10 cellular contexts compared by ENCODE assay signal in the genomic region with DNA sequence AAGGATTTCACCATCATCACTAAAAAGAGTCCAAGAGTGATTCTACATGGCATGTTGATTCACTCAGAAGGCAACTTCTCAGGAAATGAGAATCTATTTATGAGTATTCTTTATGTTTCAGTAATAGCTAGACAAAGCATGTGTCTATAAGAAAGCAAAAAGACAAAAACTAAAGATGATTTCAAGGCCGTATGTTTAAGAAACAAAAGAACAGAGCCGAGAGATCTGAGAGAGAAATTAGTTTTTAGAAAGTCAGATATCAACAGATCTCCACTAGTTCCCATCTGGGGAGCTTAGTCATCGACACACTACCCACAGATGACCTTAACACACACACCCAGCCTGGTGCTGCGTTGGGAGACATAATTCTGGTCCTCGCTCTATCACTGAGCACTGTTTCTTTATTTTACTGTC. TPM values are rescaled to one million over a fixed set of nuclear protein-coding genes. Genes with fewer than 3 reads are reported as not detected.
A peak's percentile ranks its signal among the peaks of the same experiment; 100 is the strongest.
DNase-seq lines count a peak whose midpoint lies in the region; ATAC-seq, FAIRE-seq and TF ChIP-seq lines count a peak whose summit lies in the region.
"Had no signal": no experiment of that assay in that cellular context is flagged by ENCODE, and none has a peak within 500 bp of the region (broad histone marks: within the 10 kb centered on the region; RNA-seq: fewer than 3 reads in every experiment).

No MANE protein-coding gene starts in this region.

- intact Hi-C loops in endothelial cell of umbilical vein (cut with micrococcal nuclease), result no loop called here

- no peaks in the 10 kb centered on the region for H3K27me3 ChIP-seq in endothelial cell of umbilical vein (ENCODE audit: control insufficient read depth in 2 of 2, insufficient read depth in 2 of 2, low read length in 2 of 2)
- H3K27me3 ChIP-seq: MG63 had no signal

- H3K79me2 ChIP-seq in endothelial cell of umbilical vein (ENCODE audit: control insufficient read depth, insufficient read depth, low read length), result peaks cover 33% of the 10 kb centered on the region

- H3K36me3 ChIP-seq in endothelial cell of umbilical vein (ENCODE audit: control insufficient read depth in 2 of 2, extremely low read depth in 1 of 2, insufficient read depth in 2 of 2, low read length in 2 of 2), result no peaks in the 10 kb centered on the region
- H3K36me3 ChIP-seq: MG63 had no signal

- no peak overlapping the region for H3K27ac ChIP-seq in endothelial cell of umbilical vein (ENCODE audit: insufficient read depth, low read depth, low read length)

- ATAC-seq in GM18909 (IDR thresholded peaks at IDR 0.05; ENCODE audit: poor library complexity, unreplicated experiment) (peak; percentile 50), HG02970 (IDR thresholded peaks at IDR 0.05; ENCODE audit: low FRiP score, unreplicated experiment) (no peak), GM21825 (IDR thresholded peaks at IDR 0.05; ENCODE audit: unreplicated experiment) (no peak)

- TF ChIP-seq POLR2A in NB4 (IDR thresholded peaks at IDR 0.05; ENCODE audit: extremely low read depth, insufficient read length), result no peak
- no peak for TF ChIP-seq POLR2A in endothelial cell of umbilical vein (IDR thresholded peaks at IDR 0.05; ENCODE audit: low read depth, low read length)

- no peaks in the 10 kb centered on the region for H3K9me3 ChIP-seq in endothelial cell of umbilical vein (replicated peaks; ENCODE audit: control insufficient read depth, insufficient read depth, low read length)
- H3K9me3 ChIP-seq: MG63 had no signal

- no peak for TF ChIP-seq CTCF in AG10803 (conservative IDR thresholded peaks at IDR 0.05; ENCODE audit: low read length)
- no peak for TF ChIP-seq CTCF in NB4 (IDR thresholded peaks at IDR 0.05; ENCODE audit: low read depth, low read length)
- TF ChIP-seq CTCF in endothelial cell of umbilical vein (IDR thresholded peaks at IDR 0.05; ENCODE audit: extremely low read depth in 1 of 2, insufficient read depth in 1 of 2, low read depth in 1 of 2, low read length in 2 of 2), result no peak

- POLR2A ChIA-PET in endothelial cell of umbilical vein (lab: Charles Lee), result no interaction called here

- FAIRE-seq in endothelial cell of umbilical vein (lab: Jason Lieb, UNC), result no peak

- H3K4me1 ChIP-seq in endothelial cell of umbilical vein (ENCODE audit: control insufficient read depth, extremely low read depth, insufficient read depth, low read length), result no peaks in the 10 kb centered on the region

- H2AFZ ChIP-seq in endothelial cell of umbilical vein (ENCODE audit: low read depth, low read length), result no peak overlapping the region

- no peaks in the 10 kb centered on the region for H4K20me1 ChIP-seq in endothelial cell of umbilical vein (replicated peaks; ENCODE audit: control insufficient read depth, extremely low read depth, insufficient read depth, low read length)

- CTCF ChIA-PET in endothelial cell of umbilical vein (lab: Charles Lee), result interaction anchor here (0.7 to 1.3 kb wide), 7 partner anchors 11 to 36 kb away, joined by 3 to 8 read pairs (median 4); no protein-coding TSS in a partner anchor

- peaks cover 2% of the 10 kb centered on the region for H3K9me1 ChIP-seq in endothelial cell of umbilical vein (replicated peaks; ENCODE audit: control insufficient read depth, extremely low read depth, insufficient read depth, low read length)

- dilution Hi-C loops in endothelial cell of umbilical vein (cut with MboI; ENCODE audit: extremely low pct_ligation_motif_present, low sequenced_read_pairs), result no loop called here

- no peak overlapping the region for H3K9ac ChIP-seq in endothelial cell of umbilical vein (replicated peaks; ENCODE audit: extremely low read depth, insufficient read depth, low read length)

- no TSS peak for BruUV-seq in endothelial cell of umbilical vein (replicated peaks; lab: Mats Ljungman, UMichigan)

- H3K4me2 ChIP-seq in endothelial cell of umbilical vein (ENCODE audit: insufficient read depth, low read length), result no peak overlapping the region

- DNase-seq in AG10803 (ENCODE audit: low read depth), result peak; percentile 73
- peak; percentile 57 for DNase-seq in NB4 (ENCODE audit: low read depth)
- DNase-seq in endothelial cell of umbilical vein (ENCODE audit: low read depth, low spot score), result no peak
- DNase-seq in NCI-H1417 (lab: John Stamatoyannopoulos, UW), result no peak
- no peak for DNase-seq in D341Med (ENCODE audit: low spot score)
- DNase-seq: GDM1, MG63 had no signal

- H3K4me3 ChIP-seq in AG10803 (ENCODE audit: low read length) (no peak overlapping the region), NB4 (ENCODE audit: low read depth, low read length) (no peak overlapping the region), endothelial cell of umbilical vein (replicated peaks in 1 of 3; ENCODE audit: insufficient read depth in 1 of 3, low read depth in 1 of 3, low read length in 3 of 3) (no peak overlapping the region)
- H3K4me3 ChIP-seq: MG63 had no signal

TF ChIP-seq in endothelial cell of umbilical vein, 7 proteins besides CTCF, POLR2A, EP300 and RAD21:
- TF ChIP-seq, protein P1, sequence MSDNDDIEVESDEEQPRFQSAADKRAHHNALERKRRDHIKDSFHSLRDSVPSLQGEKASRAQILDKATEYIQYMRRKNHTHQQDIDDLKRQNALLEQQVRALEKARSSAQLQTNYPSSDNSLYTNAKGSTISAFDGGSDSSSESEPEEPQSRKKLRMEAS (IDR thresholded peaks at IDR 0.05; ENCODE audit: insufficient read depth, insufficient read length), result no peak
- TF ChIP-seq FOS (IDR thresholded peaks at IDR 0.05; ENCODE audit: borderline replicate concordance, insufficient read depth, low read length), result peak; percentile 24

RNA-seq across cellular contexts. Expression of a gene that starts 21.0 kb away (rescaled TPM):
- 32.6 and 35.4 TPM in 2 replicates for total RNA-seq in endothelial cell of umbilical vein
- polyA plus RNA-seq in endothelial cell of umbilical vein, result 10.3 and 11.8 TPM in 2 replicates
- 12.5 and 12.8 TPM in 2 replicates for polyA plus RNA-seq in endothelial cell of umbilical vein (2011; cell fraction: cytosol; rRNA removed)
- polyA plus RNA-seq in endothelial cell of umbilical vein (2011; cell fraction: nucleus; rRNA removed), result 10.8 and 13.0 TPM in 2 replicates
- 21.8 and 24.4 TPM in 2 replicates for polyA plus RNA-seq in endothelial cell of umbilical vein (2012)
- polyA minus RNA-seq in endothelial cell of umbilical vein, result 25.4 and 36.8 TPM in 2 replicates
- 6.3 TPM for polyA minus RNA-seq in endothelial cell of umbilical vein (2011; cell fraction: cytosol; rRNA and poly(A)+ RNA removed)
- 21.9 and 30.8 TPM in 2 replicates for polyA minus RNA-seq in endothelial cell of umbilical vein (2011; cell fraction: nucleus; rRNA and poly(A)+ RNA removed)

Comparison
In these comparisons a context has a peak if more than half of its experiments do, and no peak if none do; other contexts are left out.
1. DNase-seq: peak in AG10803 (single experiment) and NB4 (single experiment); none in endothelial cell of umbilical vein (single experiment), NCI-H1417 (0 of 3) and D341Med (single experiment).